Comparison of ENCODE assay signal across 22 cellular contexts in the genomic region with DNA sequence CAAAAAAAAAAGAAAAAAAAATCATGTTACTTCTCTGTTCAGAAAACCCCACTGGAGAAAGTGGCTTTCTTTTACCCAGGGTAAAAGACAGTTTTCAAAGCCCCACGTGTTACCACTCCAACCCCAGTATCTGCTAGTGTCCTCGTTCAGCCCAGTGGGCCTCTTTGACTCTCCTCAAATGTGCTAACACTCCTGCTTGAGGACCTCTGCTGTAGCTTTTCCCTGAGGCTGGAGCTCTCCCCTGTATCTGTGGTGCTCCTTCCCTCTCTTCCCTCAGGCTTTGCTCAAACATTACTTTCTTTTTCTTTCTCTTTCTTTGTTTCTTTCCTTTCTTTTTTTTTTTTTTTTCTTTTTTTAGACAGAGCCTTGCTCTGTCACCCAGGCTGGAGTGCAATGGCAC.
"Had no signal": no experiment of that assay in that cellular context is flagged by ENCODE, and none has a peak within 500 bp of the region (broad histone marks: within the 10 kb centered on the region; RNA-seq: fewer than 3 reads in every experiment).

No MANE protein-coding gene starts in this region.

- H3K9me3 Mint-ChIP-seq: IgD-negative memory B cell had no signal

- H3K27me3 Mint-ChIP-seq: IgD-negative memory B cell had no signal

- H3K27ac ChIP-seq: KMS-11, SJCRH30 had no signal

- H3K9me3 ChIP-seq: SJCRH30 had no signal

- H3K27me3 ChIP-seq: SJCRH30 had no signal

- H3K9ac ChIP-seq: KMS-11 had no signal

- DNase-seq: Kasumi-1, MM.1S, NCI-H1092 treated with DMSO at 0.1 percent for 48 hours, NCI-H1436, NCI-H187, NCI-H2029, NCI-H2081 treated with DMSO at 0.1 percent for 48 hours, NCI-H2171, NCI-H226, NCI-H446, NCI-H510A, NCI-H524 treated with DMSO at 0.1 percent for 48 hours, NCI-H69, NCI-H774, RPMI8226, SHP77 treated with DMSO at 0.1 percent for 48 hours, SJCRH30 had no signal

- ATAC-seq: HepG2, K562, Right ventricle myocardium inferior had no signal

- H3K4me1 ChIP-seq: SJCRH30 had no signal

- H3K4me1 Mint-ChIP-seq: IgD-negative memory B cell had no signal

- H3K4me3 Mint-ChIP-seq: IgD-negative memory B cell had no signal

- H3K4me2 ChIP-seq: KMS-11 had no signal

- H3K4me3 ChIP-seq: K562, SJCRH30 had no signal
